Comparison of ENCODE assay signal across 1 cellular context in genomic region chr7:96284240-96284639, GRCh38.
TF ChIP-seq lines count a peak whose summit lies in the region.

No MANE protein-coding gene starts in this region.

TF ChIP-seq in K562, 482 proteins besides CTCF, POLR2A, EP300 and RAD21:
- TF ChIP-seq SMARCA5 (IDR thresholded peaks at IDR 0.05) (no peak), PCBP2 (IDR thresholded peaks at IDR 0.05; ENCODE audit: low read depth, low read length, poor library complexity, severe bottlenecking) (no peak), ZNF76 (CRISPR knock-in tag; IDR thresholded peaks at IDR 0.05; ENCODE audit: borderline replicate concordance) (no peak), ZNF316 (IDR thresholded peaks at IDR 0.05) (peak; percentile 64), ZNF253 (CRISPR knock-in tag; conservative IDR thresholded peaks at IDR 0.05) (no peak), ZSCAN32 (CRISPR knock-in tag; IDR thresholded peaks at IDR 0.05) (no peak), ZZZ3 (IDR thresholded peaks at IDR 0.05) (no peak), C11orf30 (IDR thresholded peaks at IDR 0.05; ENCODE audit: low read depth) (peak; percentile 20; the same call in 1 of the 2 replicates), E2F3 (CRISPR knock-in tag; IDR thresholded peaks at IDR 0.05) (no peak), ZNF511 (CRISPR knock-in tag; IDR thresholded peaks at IDR 0.05) (no peak)
